In genomic region chr1:116570358-116571214, GRCh38 we compare ENCODE assay signal across 8 cellular contexts. TPM values are rescaled to one million over a fixed set of nuclear protein-coding genes. Genes with fewer than 3 reads are reported as not detected.
DNase-seq lines count a peak whose midpoint lies in the region; TF ChIP-seq lines count a peak whose summit lies in the region.

Gene CD58 (minus strand): TSS chr1:116571026. CDS start chr1:116570972, 54 bp downstream.

- no peaks in the 10 kb centered on the region for H3K9me3 Mint-ChIP-seq in HFFc6

- H3K36me3 Mint-ChIP-seq in HFFc6 (ENCODE audit: low read depth): no peaks in the 10 kb centered on the region; the same call in 1 of the 2 replicates

- TF ChIP-seq POLR2A in prostate gland (IDR thresholded peaks at IDR 0.05): peak; percentile 82

- H3K4me3 Mint-ChIP-seq in HFFc6: peak within 1 kb of the TSS; percentile 87

- H3K36me3 ChIP-seq in left ventricle myocardium inferior (no peaks in the 10 kb centered on the region), prostate gland (no peaks in the 10 kb centered on the region), urinary bladder (ENCODE audit: insufficient read depth) (no peaks in the 10 kb centered on the region)

- DNase-seq in HFFc6: peak; percentile 69
- peak; percentile 88 for DNase-seq in NAMALWA (ENCODE audit: low spot score)
- DNase-seq in amniotic epithelial cell (ENCODE audit: low read depth): peak; percentile 61
- DNase-seq in left ventricle myocardium inferior: peak; percentile 93
- DNase-seq in prostate gland (ENCODE audit: low spot score): peak; percentile 85

- WGBS in prostate gland: 1% methylated on average over 72 of the region's 90 CpGs
- under 1% methylated on average over 90 of the region's 90 CpGs for WGBS in urinary bladder

- H3K27me3 Mint-ChIP-seq in HFFc6 (ENCODE audit: insufficient read depth): peaks cover 9% of the 10 kb centered on the region

- H3K27ac ChIP-seq in left ventricle myocardium inferior (replicated peaks) (peak within 1 kb of the TSS; percentile 100), prostate gland (peak within 1 kb of the TSS; percentile 94 to 97), urinary bladder (ENCODE audit: low read depth) (peak within 1 kb of the TSS; percentile 95)

- peak; percentile 88 for TF ChIP-seq CTCF in GM12874 (IDR thresholded peaks at IDR 0.05; ENCODE audit: insufficient read depth, low read depth, low read length)
- TF ChIP-seq CTCF in HFFc6 (IDR thresholded peaks at IDR 0.05): peak; percentile 82
- TF ChIP-seq CTCF in left ventricle myocardium inferior (IDR thresholded peaks at IDR 0.05; ENCODE audit: borderline replicate concordance): peak; percentile 74
- TF ChIP-seq CTCF in prostate gland (IDR thresholded peaks at IDR 0.05): peak in 3 of 4 experiments; percentile 39 to 73 (median 70)

- H3K27ac Mint-ChIP-seq in HFFc6: peak within 1 kb of the TSS; percentile 84

- no peaks in the 10 kb centered on the region for H3K27me3 ChIP-seq in left ventricle myocardium inferior (ENCODE audit: low read depth)
- H3K27me3 ChIP-seq in prostate gland (replicated peaks; ENCODE audit: insufficient read depth): no peaks in the 10 kb centered on the region

- intact Hi-C loops in T-helper 1 cell treated with Interleukin-12 subunit alpha and Interleukin-12 subunit beta and Interleukin-4 antibody, amounts not matched to agents 30 ng/mL and 1 ng/mL, for 36 hours (cut with micrococcal nuclease): loop anchor here (1.0 to 10.0 kb wide), 15 partner anchors 14 to 1094 kb away; partner anchors contain the start of genes ATP1A1, CD101, CD2 and TENT5C
- intact Hi-C loops in left ventricle myocardium inferior (cut with micrococcal nuclease): loop anchor here (10.0 kb wide), 1 partner anchor 94 kb away; the partner anchor contains the start of gene IGSF3
- intact Hi-C loops in prostate gland (cut with DNase I): loop anchor here (5.0 kb wide), 1 partner anchor 97 kb away; the partner anchor contains the start of gene IGSF3

- H3K4me1 ChIP-seq in left ventricle myocardium inferior (peaks cover 88% of the 10 kb centered on the region), prostate gland (replicated peaks) (no peaks in the 10 kb centered on the region), urinary bladder (ENCODE audit: insufficient read depth) (no peaks in the 10 kb centered on the region)

- peaks cover 67% of the 10 kb centered on the region for H3K4me1 Mint-ChIP-seq in HFFc6 (ENCODE audit: low read depth)

- H3K4me3 ChIP-seq in left ventricle myocardium inferior (peak within 1 kb of the TSS; percentile 88), prostate gland (peak within 1 kb of the TSS; percentile 63 to 97), urinary bladder (ENCODE audit: low read depth, low read length) (peak within 1 kb of the TSS; percentile 56)

- H3K9me3 ChIP-seq in left ventricle myocardium inferior (replicated peaks) (no peaks in the 10 kb centered on the region), prostate gland (no peaks in the 10 kb centered on the region)

RNA-seq across cellular contexts. Expression of gene CD58, which starts in this region (rescaled TPM):
- 1 to 10 TPM; 6.6 to 9.5 (median 8.5) TPM for total RNA-seq in HFFc6 (2021; fragmentation: NEBNext Ultra II Directional; extraction: Animal tissue kit (Norgen Biotek cat#: 25700))
- total RNA-seq in T-helper 1 cell treated with Interleukin-12 subunit alpha and Interleukin-12 subunit beta and Interleukin-4 antibody, amounts not matched to agents 30 ng/mL and 1 ng/mL, for 36 hours: 57.4 and 60.8 TPM in 2 replicates
- total RNA-seq in left ventricle myocardium inferior (32.2 TPM), prostate gland (10 to 100 TPM; 10.4 to 13.7 TPM), urinary bladder (36.3 TPM)
- polyA plus RNA-seq in urinary bladder: 22.6 TPM

Comparison
In these comparisons a context has a peak if more than half of its experiments do, and no peak if none do; other contexts are left out.
1. Peak in every context shown above with its lines: DNase-seq, H3K4me3 ChIP-seq and H3K27ac ChIP-seq.